ENCODE assay signal across 1 cellular context in the genomic region with DNA sequence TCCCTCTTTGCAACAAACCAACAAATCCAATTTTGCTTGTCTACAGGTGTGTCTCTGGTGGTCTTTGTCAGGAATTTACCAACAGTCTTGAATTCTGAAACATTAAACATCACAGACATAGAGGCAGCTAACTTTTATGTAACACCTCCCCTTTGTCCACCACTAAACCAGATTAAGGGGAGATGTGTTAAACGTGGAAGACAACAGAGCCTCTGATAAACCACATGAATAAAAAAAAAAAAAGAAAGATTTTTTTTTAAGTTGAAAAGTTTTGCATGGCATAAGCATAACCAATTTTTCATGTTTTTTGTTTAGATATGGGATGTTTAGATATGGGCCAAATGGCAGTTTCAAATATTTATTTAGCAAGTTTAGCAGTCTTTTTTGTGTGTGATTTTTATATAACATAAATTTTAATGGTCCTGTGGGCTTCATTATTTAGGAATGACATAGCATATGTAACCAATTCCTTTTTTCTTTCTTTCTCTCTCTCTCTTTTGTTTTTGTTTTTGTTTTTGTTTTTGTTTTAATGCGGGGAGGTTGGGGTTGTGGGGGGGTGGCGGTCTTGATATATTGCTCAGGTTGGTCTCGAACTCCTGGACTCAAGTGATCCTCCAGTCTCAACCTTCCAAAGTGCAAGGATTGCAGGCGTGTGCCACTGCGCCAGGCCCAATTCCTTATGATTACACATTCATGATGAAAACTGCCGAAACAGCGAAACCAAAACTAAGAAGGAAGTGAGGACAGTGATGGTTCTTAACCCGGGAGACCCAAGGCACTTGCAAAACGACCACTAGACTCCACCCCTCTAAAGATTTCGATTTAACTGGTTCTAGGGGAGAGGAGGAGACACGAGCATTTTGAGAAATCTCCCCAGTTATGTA.
TF ChIP-seq lines count a peak whose summit lies in the region.

No MANE protein-coding gene starts in this region.

TF ChIP-seq in K562, 482 proteins besides CTCF, POLR2A, EP300 and RAD21 (continued from another document and continues in another):
- TF ChIP-seq, protein P1, sequence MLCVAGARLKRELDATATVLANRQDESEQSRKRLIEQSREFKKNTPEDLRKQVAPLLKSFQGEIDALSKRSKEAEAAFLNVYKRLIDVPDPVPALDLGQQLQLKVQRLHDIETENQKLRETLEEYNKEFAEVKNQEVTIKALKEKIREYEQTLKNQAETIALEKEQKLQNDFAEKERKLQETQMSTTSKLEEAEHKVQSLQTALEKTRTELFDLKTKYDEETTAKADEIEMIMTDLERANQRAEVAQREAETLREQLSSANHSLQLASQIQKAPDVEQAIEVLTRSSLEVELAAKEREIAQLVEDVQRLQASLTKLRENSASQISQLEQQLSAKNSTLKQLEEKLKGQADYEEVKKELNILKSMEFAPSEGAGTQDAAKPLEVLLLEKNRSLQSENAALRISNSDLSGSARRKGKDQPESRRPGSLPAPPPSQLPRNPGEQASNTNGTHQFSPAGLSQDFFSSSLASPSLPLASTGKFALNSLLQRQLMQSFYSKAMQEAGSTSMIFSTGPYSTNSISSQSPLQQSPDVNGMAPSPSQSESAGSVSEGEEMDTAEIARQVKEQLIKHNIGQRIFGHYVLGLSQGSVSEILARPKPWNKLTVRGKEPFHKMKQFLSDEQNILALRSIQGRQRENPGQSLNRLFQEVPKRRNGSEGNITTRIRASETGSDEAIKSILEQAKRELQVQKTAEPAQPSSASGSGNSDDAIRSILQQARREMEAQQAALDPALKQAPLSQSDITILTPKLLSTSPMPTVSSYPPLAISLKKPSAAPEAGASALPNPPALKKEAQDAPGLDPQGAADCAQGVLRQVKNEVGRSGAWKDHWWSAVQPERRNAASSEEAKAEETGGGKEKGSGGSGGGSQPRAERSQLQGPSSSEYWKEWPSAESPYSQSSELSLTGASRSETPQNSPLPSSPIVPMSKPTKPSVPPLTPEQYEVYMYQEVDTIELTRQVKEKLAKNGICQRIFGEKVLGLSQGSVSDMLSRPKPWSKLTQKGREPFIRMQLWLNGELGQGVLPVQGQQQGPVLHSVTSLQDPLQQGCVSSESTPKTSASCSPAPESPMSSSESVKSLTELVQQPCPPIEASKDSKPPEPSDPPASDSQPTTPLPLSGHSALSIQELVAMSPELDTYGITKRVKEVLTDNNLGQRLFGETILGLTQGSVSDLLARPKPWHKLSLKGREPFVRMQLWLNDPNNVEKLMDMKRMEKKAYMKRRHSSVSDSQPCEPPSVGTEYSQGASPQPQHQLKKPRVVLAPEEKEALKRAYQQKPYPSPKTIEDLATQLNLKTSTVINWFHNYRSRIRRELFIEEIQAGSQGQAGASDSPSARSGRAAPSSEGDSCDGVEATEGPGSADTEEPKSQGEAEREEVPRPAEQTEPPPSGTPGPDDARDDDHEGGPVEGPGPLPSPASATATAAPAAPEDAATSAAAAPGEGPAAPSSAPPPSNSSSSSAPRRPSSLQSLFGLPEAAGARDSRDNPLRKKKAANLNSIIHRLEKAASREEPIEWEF (CRISPR knock-in tag; IDR thresholded peaks at IDR 0.05), result 0 out of 2 replicates have a peak, but pooled peaks have one; percentile 62
- TF ChIP-seq SREBF1 (IDR thresholded peaks at IDR 0.05; ENCODE audit: borderline replicate concordance, low read depth, low read length) (no peak), KLF10 (CRISPR knock-in tag; IDR thresholded peaks at IDR 0.05) (no peak), ZNF212 (CRISPR knock-in tag; IDR thresholded peaks at IDR 0.05) (no peak), SAP30 (IDR thresholded peaks at IDR 0.05; ENCODE audit: borderline replicate concordance, insufficient read depth, low read depth, low read length, poor library complexity, severe bottlenecking) (no peak), ZNF436 (CRISPR knock-in tag; IDR thresholded peaks at IDR 0.05) (no peak), NCOA6 (IDR thresholded peaks at IDR 0.05) (no peak), RBM34 (IDR thresholded peaks at IDR 0.05; ENCODE audit: borderline replicate concordance, insufficient read depth, low read length) (no peak), BRCA1 (IDR thresholded peaks at IDR 0.05) (no peak), BRCA1 (CRISPR knock-in tag; IDR thresholded peaks at IDR 0.05) (no peak), HEY1 (CRISPR knock-in tag; IDR thresholded peaks at IDR 0.05; ENCODE audit: borderline replicate concordance) (no peak), MAZ (CRISPR knock-in tag; conservative IDR thresholded peaks at IDR 0.05 in 1 of 2, IDR thresholded peaks at IDR 0.05 in 1 of 2) (0 out of 4 replicates have a peak, but pooled peaks of 1 of the 2 experiments have one; percentile 7), GABPB1 (CRISPR knock-in tag; IDR thresholded peaks at IDR 0.05) (no peak), ZFP1 (CRISPR knock-in tag; IDR thresholded peaks at IDR 0.05) (no peak), RUNX1 (IDR thresholded peaks at IDR 0.05; ENCODE audit: low read depth) (no peak), EWSR1 (IDR thresholded peaks at IDR 0.05; ENCODE audit: borderline replicate concordance, low read depth, partially characterized antibody) (no peak), RBFOX2 (IDR thresholded peaks at IDR 0.05; ENCODE audit: low read depth, low read length) (peak; percentile 40), POLR2H (tag; IDR thresholded peaks at IDR 0.05; ENCODE audit: low read depth) (no peak), NCOA2 (IDR thresholded peaks at IDR 0.05; ENCODE audit: partially characterized antibody in 2 of 2) (no peak), ZNF431 (CRISPR knock-in tag; IDR thresholded peaks at IDR 0.05) (no peak), NFIC (IDR thresholded peaks at IDR 0.05) (no peak; the same call in 1 of the 2 replicates)
- TF ChIP-seq, protein P2, sequence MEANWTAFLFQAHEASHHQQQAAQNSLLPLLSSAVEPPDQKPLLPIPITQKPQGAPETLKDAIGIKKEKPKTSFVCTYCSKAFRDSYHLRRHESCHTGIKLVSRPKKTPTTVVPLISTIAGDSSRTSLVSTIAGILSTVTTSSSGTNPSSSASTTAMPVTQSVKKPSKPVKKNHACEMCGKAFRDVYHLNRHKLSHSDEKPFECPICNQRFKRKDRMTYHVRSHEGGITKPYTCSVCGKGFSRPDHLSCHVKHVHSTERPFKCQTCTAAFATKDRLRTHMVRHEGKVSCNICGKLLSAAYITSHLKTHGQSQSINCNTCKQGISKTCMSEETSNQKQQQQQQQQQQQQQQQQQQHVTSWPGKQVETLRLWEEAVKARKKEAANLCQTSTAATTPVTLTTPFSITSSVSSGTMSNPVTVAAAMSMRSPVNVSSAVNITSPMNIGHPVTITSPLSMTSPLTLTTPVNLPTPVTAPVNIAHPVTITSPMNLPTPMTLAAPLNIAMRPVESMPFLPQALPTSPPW (CRISPR knock-in tag; IDR thresholded peaks at IDR 0.05), result 0 out of 2 replicates have a peak, but pooled peaks have one; percentile 32
- TF ChIP-seq, protein P3, sequence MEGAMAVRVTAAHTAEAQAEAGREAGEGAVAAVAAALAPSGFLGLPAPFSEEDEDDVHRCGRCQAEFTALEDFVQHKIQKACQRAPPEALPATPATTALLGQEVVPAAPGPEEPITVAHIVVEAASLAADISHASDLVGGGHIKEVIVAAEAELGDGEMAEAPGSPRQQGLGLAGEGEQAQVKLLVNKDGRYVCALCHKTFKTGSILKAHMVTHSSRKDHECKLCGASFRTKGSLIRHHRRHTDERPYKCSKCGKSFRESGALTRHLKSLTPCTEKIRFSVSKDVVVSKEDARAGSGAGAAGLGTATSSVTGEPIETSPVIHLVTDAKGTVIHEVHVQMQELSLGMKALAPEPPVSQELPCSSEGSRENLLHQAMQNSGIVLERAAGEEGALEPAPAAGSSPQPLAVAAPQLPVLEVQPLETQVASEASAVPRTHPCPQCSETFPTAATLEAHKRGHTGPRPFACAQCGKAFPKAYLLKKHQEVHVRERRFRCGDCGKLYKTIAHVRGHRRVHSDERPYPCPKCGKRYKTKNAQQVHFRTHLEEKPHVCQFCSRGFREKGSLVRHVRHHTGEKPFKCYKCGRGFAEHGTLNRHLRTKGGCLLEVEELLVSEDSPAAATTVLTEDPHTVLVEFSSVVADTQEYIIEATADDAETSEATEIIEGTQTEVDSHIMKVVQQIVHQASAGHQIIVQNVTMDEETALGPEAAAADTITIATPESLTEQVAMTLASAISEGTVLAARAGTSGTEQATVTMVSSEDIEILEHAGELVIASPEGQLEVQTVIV (CRISPR knock-in tag; IDR thresholded peaks at IDR 0.05; ENCODE audit: borderline replicate concordance), result no peak
- TF ChIP-seq, protein P4, sequence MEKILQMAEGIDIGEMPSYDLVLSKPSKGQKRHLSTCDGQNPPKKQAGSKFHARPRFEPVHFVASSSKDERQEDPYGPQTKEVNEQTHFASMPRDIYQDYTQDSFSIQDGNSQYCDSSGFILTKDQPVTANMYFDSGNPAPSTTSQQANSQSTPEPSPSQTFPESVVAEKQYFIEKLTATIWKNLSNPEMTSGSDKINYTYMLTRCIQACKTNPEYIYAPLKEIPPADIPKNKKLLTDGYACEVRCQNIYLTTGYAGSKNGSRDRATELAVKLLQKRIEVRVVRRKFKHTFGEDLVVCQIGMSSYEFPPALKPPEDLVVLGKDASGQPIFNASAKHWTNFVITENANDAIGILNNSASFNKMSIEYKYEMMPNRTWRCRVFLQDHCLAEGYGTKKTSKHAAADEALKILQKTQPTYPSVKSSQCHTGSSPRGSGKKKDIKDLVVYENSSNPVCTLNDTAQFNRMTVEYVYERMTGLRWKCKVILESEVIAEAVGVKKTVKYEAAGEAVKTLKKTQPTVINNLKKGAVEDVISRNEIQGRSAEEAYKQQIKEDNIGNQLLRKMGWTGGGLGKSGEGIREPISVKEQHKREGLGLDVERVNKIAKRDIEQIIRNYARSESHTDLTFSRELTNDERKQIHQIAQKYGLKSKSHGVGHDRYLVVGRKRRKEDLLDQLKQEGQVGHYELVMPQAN (IDR thresholded peaks at IDR 0.05; ENCODE audit: borderline replicate concordance), result peak; percentile 32; the same call in 1 of the 2 replicates
- TF ChIP-seq, protein P5, sequence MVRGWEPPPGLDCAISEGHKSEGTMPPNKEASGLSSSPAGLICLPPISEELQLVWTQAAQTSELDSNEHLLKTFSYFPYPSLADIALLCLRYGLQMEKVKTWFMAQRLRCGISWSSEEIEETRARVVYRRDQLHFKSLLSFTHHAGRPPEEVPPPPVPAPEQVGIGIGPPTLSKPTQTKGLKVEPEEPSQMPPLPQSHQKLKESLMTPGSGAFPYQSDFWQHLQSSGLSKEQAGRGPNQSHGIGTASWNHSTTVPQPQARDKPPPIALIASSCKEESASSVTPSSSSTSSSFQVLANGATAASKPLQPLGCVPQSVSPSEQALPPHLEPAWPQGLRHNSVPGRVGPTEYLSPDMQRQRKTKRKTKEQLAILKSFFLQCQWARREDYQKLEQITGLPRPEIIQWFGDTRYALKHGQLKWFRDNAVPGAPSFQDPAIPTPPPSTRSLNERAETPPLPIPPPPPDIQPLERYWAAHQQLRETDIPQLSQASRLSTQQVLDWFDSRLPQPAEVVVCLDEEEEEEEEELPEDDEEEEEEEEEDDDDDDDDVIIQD (CRISPR knock-in tag; IDR thresholded peaks at IDR 0.05), result no peak
